Comparison of ENCODE assay signal across 25 cellular contexts in genomic region chr1:162977944-162978568, GRCh38.
A peak's percentile ranks its signal among the peaks of the same experiment; 100 is the strongest.
DNase-seq lines count a peak whose midpoint lies in the region; ATAC-seq and TF ChIP-seq lines count a peak whose summit lies in the region.
"Had no signal": no experiment of that assay in that cellular context is flagged by ENCODE, and none has a peak within 500 bp of the region (broad histone marks: within the 10 kb centered on the region; RNA-seq: fewer than 3 reads in every experiment).

No MANE protein-coding gene starts in this region.

- H3K36me3 Mint-ChIP-seq in glutamatergic neuron (ENCODE audit: unreplicated experiment), result no peaks in the 10 kb centered on the region
- H3K36me3 Mint-ChIP-seq: activated CD8-positive, alpha-beta memory T cell treated with anti-CD3 and anti-CD28 coated beads, Interleukin-2, amount 10 ng/mL, durations not matched to agents 7 days and 5 days; activated naive CD8-positive, alpha-beta T cell treated with anti-CD3 and anti-CD28 coated beads, Interleukin-2, amount 10 ng/mL, durations not matched to agents 7 days and 5 days had no signal

- no peak for TF ChIP-seq CTCF in glutamatergic neuron (IDR thresholded peaks at IDR 0.05; ENCODE audit: partially characterized antibody, unreplicated experiment)

- H3K27ac Mint-ChIP-seq in glutamatergic neuron (ENCODE audit: unreplicated experiment), result peak overlapping the region; percentile 98
- H3K27ac Mint-ChIP-seq: activated CD8-positive, alpha-beta memory T cell treated with anti-CD3 and anti-CD28 coated beads, Interleukin-2, amount 10 ng/mL, durations not matched to agents 7 days and 5 days; activated naive CD8-positive, alpha-beta T cell treated with anti-CD3 and anti-CD28 coated beads, Interleukin-2, amount 10 ng/mL, durations not matched to agents 7 days and 5 days had no signal

- peaks cover 24% of the 10 kb centered on the region for H3K4me1 Mint-ChIP-seq in glutamatergic neuron (ENCODE audit: low read depth, unreplicated experiment)
- H3K4me1 Mint-ChIP-seq: activated CD8-positive, alpha-beta memory T cell treated with anti-CD3 and anti-CD28 coated beads, Interleukin-2, amount 10 ng/mL, durations not matched to agents 7 days and 5 days; activated naive CD8-positive, alpha-beta T cell treated with anti-CD3 and anti-CD28 coated beads, Interleukin-2, amount 10 ng/mL, durations not matched to agents 7 days and 5 days; neural crest cell had no signal

- peaks cover 8% of the 10 kb centered on the region for H3K9me3 Mint-ChIP-seq in glutamatergic neuron (ENCODE audit: unreplicated experiment)
- H3K9me3 Mint-ChIP-seq: activated naive CD8-positive, alpha-beta T cell treated with anti-CD3 and anti-CD28 coated beads, Interleukin-2, amount 10 ng/mL, durations not matched to agents 7 days and 5 days; neural crest cell had no signal

- H3K4me3 Mint-ChIP-seq in glutamatergic neuron (ENCODE audit: unreplicated experiment), result peak overlapping the region; percentile 76
- H3K4me3 Mint-ChIP-seq: activated CD8-positive, alpha-beta memory T cell treated with anti-CD3 and anti-CD28 coated beads, Interleukin-2, amount 10 ng/mL, durations not matched to agents 7 days and 5 days; activated naive CD8-positive, alpha-beta T cell treated with anti-CD3 and anti-CD28 coated beads, Interleukin-2, amount 10 ng/mL, durations not matched to agents 7 days and 5 days; neural crest cell had no signal

- peaks cover 11% of the 10 kb centered on the region for H3K27me3 Mint-ChIP-seq in glutamatergic neuron (ENCODE audit: unreplicated experiment)
- H3K27me3 Mint-ChIP-seq: activated naive CD8-positive, alpha-beta T cell treated with anti-CD3 and anti-CD28 coated beads, Interleukin-2, amount 10 ng/mL, durations not matched to agents 7 days and 5 days had no signal

- DNase-seq in DMS 273 (lab: John Stamatoyannopoulos, UW; ENCODE audit: unreplicated experiment) (peak; percentile 97), NCI-H1694 treated with DMSO at 0.1 percent for 48 hours (lab: John Stamatoyannopoulos, UW) (peak; percentile 90), glutamatergic neuron (peak; percentile 19), DMS53 treated with DMSO at 0.1 percent for 48 hours (lab: John Stamatoyannopoulos, UW; ENCODE audit: unreplicated experiment) (no peak)
- DNase-seq: activated CD4-positive, alpha-beta T cell treated with anti-CD3 and anti-CD28 coated beads for 4 hours; activated CD8-positive, alpha-beta memory T cell treated with anti-CD3 and anti-CD28 coated beads, Interleukin-2, amount 10 ng/mL, durations not matched to agents 7 days and 5 days; activated naive CD8-positive, alpha-beta T cell treated with anti-CD3 and anti-CD28 coated beads, Interleukin-2, amount 10 ng/mL, durations not matched to agents 7 days and 5 days; AML-193; body of pancreas; DND-41; effector memory CD4-positive, alpha-beta T cell; esophagus squamous epithelium; head of caudate nucleus; left ventricle myocardium superior; mucosa of descending colon; NCI-H187; Right ventricle myocardium superior; stimulated activated CD4-positive, alpha-beta T cell treated with anti-CD3 and anti-CD28 coated beads, Interleukin-2, amount 100 ng/mL, for 24 hours; stimulated activated naive CD4-positive, alpha-beta T cell; tibial artery had no signal

- ATAC-seq in SK-N-SH treated with all-trans-retinoic acid at 6 μM for 48 hours (no peak), HG02678 (IDR thresholded peaks at IDR 0.05; ENCODE audit: unreplicated experiment) (no peak), GM19324 (IDR thresholded peaks at IDR 0.05; ENCODE audit: low FRiP score, unreplicated experiment) (no peak), GM21737 (IDR thresholded peaks at IDR 0.05; ENCODE audit: unreplicated experiment) (no peak)
- ATAC-seq: activated CD8-positive, alpha-beta memory T cell treated with anti-CD3 and anti-CD28 coated beads, Interleukin-2, amount 10 ng/mL, durations not matched to agents 7 days and 5 days; body of pancreas; left ventricle myocardium superior; mucosa of descending colon had no signal

TF ChIP-seq in SK-N-SH treated with all-trans-retinoic acid at 6 μM for 48 hours, 23 proteins besides CTCF, POLR2A, EP300 and RAD21:
- TF ChIP-seq SNAI2 (CRISPR knock-in tag; IDR thresholded peaks at IDR 0.05), result no peak
- peak; percentile 53; the same call in 1 of the 2 replicates for TF ChIP-seq TCF4 (CRISPR knock-in tag; IDR thresholded peaks at IDR 0.05; ENCODE audit: borderline replicate concordance)
